Comparison of ENCODE assay signal across 1 cellular context in genomic region chr20:64069614-64070243, GRCh38.
TF ChIP-seq lines count a peak whose summit lies in the region.

No MANE protein-coding gene starts in this region.

TF ChIP-seq in HepG2, 621 proteins besides CTCF, POLR2A, EP300 and RAD21 (continued from another document and continues in another):
- TF ChIP-seq, protein P1, sequence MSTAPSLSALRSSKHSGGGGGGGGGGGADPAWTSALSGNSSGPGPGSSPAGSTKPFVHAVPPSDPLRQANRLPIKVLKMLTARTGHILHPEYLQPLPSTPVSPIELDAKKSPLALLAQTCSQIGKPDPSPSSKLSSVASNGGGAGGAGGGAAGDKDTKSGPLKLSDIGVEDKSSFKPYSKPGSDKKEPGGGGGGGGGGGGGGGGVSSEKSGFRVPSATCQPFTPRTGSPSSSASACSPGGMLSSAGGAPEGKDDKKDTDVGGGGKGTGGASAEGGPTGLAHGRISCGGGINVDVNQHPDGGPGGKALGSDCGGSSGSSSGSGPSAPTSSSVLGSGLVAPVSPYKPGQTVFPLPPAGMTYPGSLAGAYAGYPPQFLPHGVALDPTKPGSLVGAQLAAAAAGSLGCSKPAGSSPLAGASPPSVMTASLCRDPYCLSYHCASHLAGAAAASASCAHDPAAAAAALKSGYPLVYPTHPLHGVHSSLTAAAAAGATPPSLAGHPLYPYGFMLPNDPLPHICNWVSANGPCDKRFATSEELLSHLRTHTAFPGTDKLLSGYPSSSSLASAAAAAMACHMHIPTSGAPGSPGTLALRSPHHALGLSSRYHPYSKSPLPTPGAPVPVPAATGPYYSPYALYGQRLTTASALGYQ (CRISPR knock-in tag; IDR thresholded peaks at IDR 0.05), result no peak
- TF ChIP-seq DZIP1 (CRISPR knock-in tag; IDR thresholded peaks at IDR 0.05) (peak; percentile 72; the same call in 1 of the 2 replicates), LCORL (IDR thresholded peaks at IDR 0.05) (no peak), LCORL (CRISPR knock-in tag; IDR thresholded peaks at IDR 0.05) (peak; percentile 43; the same call in 1 of the 2 replicates), ZNF605 (CRISPR knock-in tag; IDR thresholded peaks at IDR 0.05) (peak; percentile 32; the same call in 1 of the 2 replicates), MYC (CRISPR knock-in tag; IDR thresholded peaks at IDR 0.05; ENCODE audit: borderline replicate concordance) (no peak; the same call in 1 of the 2 replicates), MIXL1 (CRISPR knock-in tag; IDR thresholded peaks at IDR 0.05) (no peak; the same call in 1 of the 2 replicates), ZNF350 (CRISPR knock-in tag; IDR thresholded peaks at IDR 0.05; ENCODE audit: borderline replicate concordance, low read depth) (peak; percentile 74; the same call in 1 of the 2 replicates), TFDP2 (CRISPR knock-in tag; IDR thresholded peaks at IDR 0.05) (no peak), ZNF589 (CRISPR knock-in tag; conservative IDR thresholded peaks at IDR 0.05) (no peak), TCF12 (IDR thresholded peaks at IDR 0.05) (no peak), TCF12 (CRISPR knock-in tag; IDR thresholded peaks at IDR 0.05) (peak; percentile 79; the same call in 1 of the 2 replicates), ZBTB26 (CRISPR knock-in tag; IDR thresholded peaks at IDR 0.05; ENCODE audit: borderline replicate concordance) (0 out of 2 replicates have a peak, but pooled peaks have one; percentile 28), NFRKB (IDR thresholded peaks at IDR 0.05) (no peak), ZNF264 (CRISPR knock-in tag; IDR thresholded peaks at IDR 0.05) (no peak), MBD4 (IDR thresholded peaks at IDR 0.05; ENCODE audit: borderline replicate concordance, low read length) (no peak), FIP1L1 (IDR thresholded peaks at IDR 0.05; ENCODE audit: borderline replicate concordance, insufficient read depth, low read depth, low read length) (no peak), ZMAT3 (CRISPR knock-in tag; conservative IDR thresholded peaks at IDR 0.05) (no peak), ZNF251 (CRISPR knock-in tag; IDR thresholded peaks at IDR 0.05) (peak; percentile 66; the same call in 1 of the 2 replicates), DMAP1 (CRISPR knock-in tag; IDR thresholded peaks at IDR 0.05) (no peak), THYN1 (CRISPR knock-in tag; IDR thresholded peaks at IDR 0.05; ENCODE audit: borderline replicate concordance, low read depth) (no peak), ZNF580 (CRISPR knock-in tag; IDR thresholded peaks at IDR 0.05; ENCODE audit: borderline replicate concordance, low read depth) (no peak), TAF1 (CRISPR knock-in tag; IDR thresholded peaks at IDR 0.05) (peak; percentile 30; the same call in 1 of the 2 replicates), ZNF850 (CRISPR knock-in tag; conservative IDR thresholded peaks at IDR 0.05) (no peak), GATAD2A (CRISPR knock-in tag; IDR thresholded peaks at IDR 0.05) (peak; percentile 39), HNRNPL (IDR thresholded peaks at IDR 0.05; ENCODE audit: low read depth, low read length) (peak; percentile 57; the same call in 1 of the 2 replicates), RCOR2 (CRISPR knock-in tag; IDR thresholded peaks at IDR 0.05) (no peak), MAFF (IDR thresholded peaks at IDR 0.05; ENCODE audit: low read depth, low read length) (no peak), TBL1XR1 (IDR thresholded peaks at IDR 0.05; ENCODE audit: borderline replicate concordance, low read length, partially characterized antibody) (no peak), TBP (CRISPR knock-in tag; IDR thresholded peaks at IDR 0.05) (no peak), ZBTB46 (CRISPR knock-in tag; IDR thresholded peaks at IDR 0.05; ENCODE audit: borderline replicate concordance) (no peak), FOXO1 (CRISPR knock-in tag; IDR thresholded peaks at IDR 0.05) (peak; percentile 30; the same call in 1 of the 2 replicates), ZNF776 (CRISPR knock-in tag; IDR thresholded peaks at IDR 0.05) (no peak), SIN3A (IDR thresholded peaks at IDR 0.05; ENCODE audit: borderline replicate concordance, low read depth, low read length) (no peak), ZNF567 (CRISPR knock-in tag; IDR thresholded peaks at IDR 0.05; ENCODE audit: borderline replicate concordance) (no peak), FOSL1 (CRISPR knock-in tag; IDR thresholded peaks at IDR 0.05; ENCODE audit: borderline replicate concordance) (no peak), GLMP (CRISPR knock-in tag; IDR thresholded peaks at IDR 0.05; ENCODE audit: borderline replicate concordance) (no peak), SNRNP70 (IDR thresholded peaks at IDR 0.05; ENCODE audit: low read depth, low read length) (no peak), SAP130 (CRISPR knock-in tag; IDR thresholded peaks at IDR 0.05; ENCODE audit: low read depth) (peak; percentile 44; the same call in 1 of the 2 replicates), SOX6 (IDR thresholded peaks at IDR 0.05) (no peak), SOX6 (CRISPR knock-in tag; IDR thresholded peaks at IDR 0.05) (peak; percentile 34; the same call in 1 of the 2 replicates), ZFAT (CRISPR knock-in tag; conservative IDR thresholded peaks at IDR 0.05) (no peak), PRDM15 (CRISPR knock-in tag; IDR thresholded peaks at IDR 0.05) (no peak), CREB1 (IDR thresholded peaks at IDR 0.05) (no peak), CREB1 (CRISPR knock-in tag; IDR thresholded peaks at IDR 0.05) (no peak), KMT2B (CRISPR knock-in tag; IDR thresholded peaks at IDR 0.05) (peak; percentile 55), ZMYM4 (CRISPR knock-in tag; IDR thresholded peaks at IDR 0.05) (no peak), YEATS2 (CRISPR knock-in tag; IDR thresholded peaks at IDR 0.05; ENCODE audit: borderline replicate concordance) (no peak), MEIS2 (CRISPR knock-in tag; IDR thresholded peaks at IDR 0.05) (no peak), NR2F2 (IDR thresholded peaks at IDR 0.05; ENCODE audit: borderline replicate concordance, low read depth) (peak; percentile 17; the same call in 1 of the 2 replicates), ZNF552 (CRISPR knock-in tag; IDR thresholded peaks at IDR 0.05; ENCODE audit: borderline replicate concordance) (no peak), AHR (CRISPR knock-in tag; IDR thresholded peaks at IDR 0.05) (no peak; the same call in 1 of the 2 replicates), MEIS1 (CRISPR knock-in tag; IDR thresholded peaks at IDR 0.05; ENCODE audit: borderline replicate concordance) (peak; percentile 45; the same call in 1 of the 2 replicates), SMAD3 (CRISPR knock-in tag; IDR thresholded peaks at IDR 0.05) (0 out of 2 replicates have a peak, but pooled peaks have one; percentile 55), SMC3 (IDR thresholded peaks at IDR 0.05; ENCODE audit: low read length) (peak; percentile 45; the same call in 1 of the 2 replicates), ZNF724P (CRISPR knock-in tag; IDR thresholded peaks at IDR 0.05; ENCODE audit: borderline replicate concordance) (0 out of 2 replicates have a peak, but pooled peaks have one; percentile 54), ZNF652 (CRISPR knock-in tag; IDR thresholded peaks at IDR 0.05; ENCODE audit: borderline replicate concordance, low read depth) (no peak)
- TF ChIP-seq, protein P2, sequence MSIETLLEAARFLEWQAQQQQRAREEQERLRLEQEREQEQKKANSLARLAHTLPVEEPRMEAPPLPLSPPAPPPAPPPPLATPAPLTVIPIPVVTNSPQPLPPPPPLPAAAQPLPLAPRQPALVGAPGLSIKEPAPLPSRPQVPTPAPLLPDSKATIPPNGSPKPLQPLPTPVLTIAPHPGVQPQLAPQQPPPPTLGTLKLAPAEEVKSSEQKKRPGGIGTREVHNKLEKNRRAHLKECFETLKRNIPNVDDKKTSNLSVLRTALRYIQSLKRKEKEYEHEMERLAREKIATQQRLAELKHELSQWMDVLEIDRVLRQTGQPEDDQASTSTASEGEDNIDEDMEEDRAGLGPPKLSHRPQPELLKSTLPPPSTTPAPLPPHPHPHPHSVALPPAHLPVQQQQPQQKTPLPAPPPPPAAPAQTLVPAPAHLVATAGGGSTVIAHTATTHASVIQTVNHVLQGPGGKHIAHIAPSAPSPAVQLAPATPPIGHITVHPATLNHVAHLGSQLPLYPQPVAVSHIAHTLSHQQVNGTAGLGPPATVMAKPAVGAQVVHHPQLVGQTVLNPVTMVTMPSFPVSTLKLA (IDR thresholded peaks at IDR 0.05), result no peak
